ENCODE assay signal across 2 cellular contexts in the genomic region with DNA sequence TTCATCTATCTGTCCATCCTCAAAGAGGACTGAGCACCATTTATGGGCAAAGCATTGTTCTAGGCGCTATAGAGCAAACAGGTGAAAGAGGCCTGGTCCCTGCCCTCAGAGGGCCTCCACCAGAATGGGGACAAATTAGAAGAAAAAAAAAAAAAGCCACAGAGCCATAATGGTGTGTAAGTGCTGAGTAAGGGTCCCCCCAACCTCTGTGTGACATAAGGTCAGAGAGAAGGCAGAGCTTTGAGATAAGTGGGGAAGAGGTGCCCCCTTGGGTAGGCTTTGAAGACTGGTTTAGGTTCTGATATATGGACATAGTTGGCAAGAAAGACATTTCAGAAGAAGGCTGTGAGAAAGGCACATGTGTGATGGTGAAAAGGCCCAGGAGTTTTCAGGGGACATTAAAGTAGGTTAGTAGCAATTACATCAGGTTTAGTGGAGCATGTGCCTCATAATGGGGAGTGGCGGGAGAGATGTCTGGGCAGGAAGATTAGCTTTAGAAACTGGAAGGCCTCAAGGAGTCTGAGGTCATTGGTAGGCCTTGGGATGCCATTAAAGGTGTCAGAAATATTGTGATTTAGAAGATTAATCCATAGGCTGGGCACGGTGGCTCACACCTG.
TF ChIP-seq lines count a peak whose summit lies in the region.

No MANE protein-coding gene starts in this region.

TF ChIP-seq in GM23338, 12 proteins besides CTCF, POLR2A, EP300 and RAD21:
- TF ChIP-seq ZNF331 (CRISPR knock-in tag; IDR thresholded peaks at IDR 0.05; ENCODE audit: low read depth) (no peak), STAT1 (IDR thresholded peaks at IDR 0.05; ENCODE audit: unreplicated experiment) (no peak), CREB1 (CRISPR knock-in tag; IDR thresholded peaks at IDR 0.05; ENCODE audit: low read depth) (no peak), POLR2AphosphoS5 (IDR thresholded peaks at IDR 0.05; ENCODE audit: low read depth) (no peak), NANOG (IDR thresholded peaks at IDR 0.05; ENCODE audit: borderline replicate concordance) (no peak)
- TF ChIP-seq, protein P1, sequence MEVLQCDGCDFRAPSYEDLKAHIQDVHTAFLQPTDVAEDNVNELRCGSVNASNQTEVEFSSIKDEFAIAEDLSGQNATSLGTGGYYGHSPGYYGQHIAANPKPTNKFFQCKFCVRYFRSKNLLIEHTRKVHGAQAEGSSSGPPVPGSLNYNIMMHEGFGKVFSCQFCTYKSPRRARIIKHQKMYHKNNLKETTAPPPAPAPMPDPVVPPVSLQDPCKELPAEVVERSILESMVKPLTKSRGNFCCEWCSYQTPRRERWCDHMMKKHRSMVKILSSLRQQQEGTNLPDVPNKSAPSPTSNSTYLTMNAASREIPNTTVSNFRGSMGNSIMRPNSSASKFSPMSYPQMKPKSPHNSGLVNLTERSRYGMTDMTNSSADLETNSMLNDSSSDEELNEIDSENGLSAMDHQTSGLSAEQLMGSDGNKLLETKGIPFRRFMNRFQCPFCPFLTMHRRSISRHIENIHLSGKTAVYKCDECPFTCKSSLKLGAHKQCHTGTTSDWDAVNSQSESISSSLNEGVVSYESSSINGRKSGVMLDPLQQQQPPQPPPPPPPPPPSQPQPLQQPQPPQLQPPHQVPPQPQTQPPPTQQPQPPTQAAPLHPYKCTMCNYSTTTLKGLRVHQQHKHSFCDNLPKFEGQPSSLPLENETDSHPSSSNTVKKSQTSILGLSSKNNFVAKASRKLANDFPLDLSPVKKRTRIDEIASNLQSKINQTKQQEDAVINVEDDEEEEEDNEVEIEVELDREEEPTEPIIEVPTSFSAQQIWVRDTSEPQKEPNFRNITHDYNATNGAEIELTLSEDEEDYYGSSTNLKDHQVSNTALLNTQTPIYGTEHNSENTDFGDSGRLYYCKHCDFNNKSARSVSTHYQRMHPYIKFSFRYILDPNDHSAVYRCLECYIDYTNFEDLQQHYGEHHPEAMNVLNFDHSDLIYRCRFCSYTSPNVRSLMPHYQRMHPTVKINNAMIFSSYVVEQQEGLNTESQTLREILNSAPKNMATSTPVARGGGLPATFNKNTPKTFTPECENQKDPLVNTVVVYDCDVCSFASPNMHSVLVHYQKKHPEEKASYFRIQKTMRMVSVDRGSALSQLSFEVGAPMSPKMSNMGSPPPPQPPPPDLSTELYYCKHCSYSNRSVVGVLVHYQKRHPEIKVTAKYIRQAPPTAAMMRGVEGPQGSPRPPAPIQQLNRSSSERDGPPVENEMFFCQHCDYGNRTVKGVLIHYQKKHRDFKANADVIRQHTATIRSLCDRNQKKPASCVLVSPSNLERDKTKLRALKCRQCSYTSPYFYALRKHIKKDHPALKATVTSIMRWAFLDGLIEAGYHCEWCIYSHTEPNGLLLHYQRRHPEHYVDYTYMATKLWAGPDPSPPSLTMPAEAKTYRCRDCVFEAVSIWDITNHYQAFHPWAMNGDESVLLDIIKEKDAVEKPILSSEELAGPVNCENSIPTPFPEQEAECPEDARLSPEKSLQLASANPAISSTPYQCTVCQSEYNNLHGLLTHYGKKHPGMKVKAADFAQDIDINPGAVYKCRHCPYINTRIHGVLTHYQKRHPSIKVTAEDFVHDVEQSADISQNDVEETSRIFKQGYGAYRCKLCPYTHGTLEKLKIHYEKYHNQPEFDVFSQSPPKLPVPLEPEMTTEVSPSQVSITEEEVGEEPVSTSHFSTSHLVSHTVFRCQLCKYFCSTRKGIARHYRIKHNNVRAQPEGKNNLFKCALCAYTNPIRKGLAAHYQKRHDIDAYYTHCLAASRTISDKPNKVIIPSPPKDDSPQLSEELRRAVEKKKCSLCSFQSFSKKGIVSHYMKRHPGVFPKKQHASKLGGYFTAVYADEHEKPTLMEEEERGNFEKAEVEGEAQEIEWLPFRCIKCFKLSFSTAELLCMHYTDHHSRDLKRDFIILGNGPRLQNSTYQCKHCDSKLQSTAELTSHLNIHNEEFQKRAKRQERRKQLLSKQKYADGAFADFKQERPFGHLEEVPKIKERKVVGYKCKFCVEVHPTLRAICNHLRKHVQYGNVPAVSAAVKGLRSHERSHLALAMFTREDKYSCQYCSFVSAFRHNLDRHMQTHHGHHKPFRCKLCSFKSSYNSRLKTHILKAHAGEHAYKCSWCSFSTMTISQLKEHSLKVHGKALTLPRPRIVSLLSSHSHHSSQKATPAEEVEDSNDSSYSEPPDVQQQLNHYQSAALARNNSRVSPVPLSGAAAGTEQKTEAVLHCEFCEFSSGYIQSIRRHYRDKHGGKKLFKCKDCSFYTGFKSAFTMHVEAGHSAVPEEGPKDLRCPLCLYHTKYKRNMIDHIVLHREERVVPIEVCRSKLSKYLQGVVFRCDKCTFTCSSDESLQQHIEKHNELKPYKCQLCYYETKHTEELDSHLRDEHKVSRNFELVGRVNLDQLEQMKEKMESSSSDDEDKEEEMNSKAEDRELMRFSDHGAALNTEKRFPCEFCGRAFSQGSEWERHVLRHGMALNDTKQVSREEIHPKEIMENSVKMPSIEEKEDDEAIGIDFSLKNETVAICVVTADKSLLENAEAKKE (CRISPR knock-in tag; IDR thresholded peaks at IDR 0.05), result no peak
- TF ChIP-seq, protein P2, sequence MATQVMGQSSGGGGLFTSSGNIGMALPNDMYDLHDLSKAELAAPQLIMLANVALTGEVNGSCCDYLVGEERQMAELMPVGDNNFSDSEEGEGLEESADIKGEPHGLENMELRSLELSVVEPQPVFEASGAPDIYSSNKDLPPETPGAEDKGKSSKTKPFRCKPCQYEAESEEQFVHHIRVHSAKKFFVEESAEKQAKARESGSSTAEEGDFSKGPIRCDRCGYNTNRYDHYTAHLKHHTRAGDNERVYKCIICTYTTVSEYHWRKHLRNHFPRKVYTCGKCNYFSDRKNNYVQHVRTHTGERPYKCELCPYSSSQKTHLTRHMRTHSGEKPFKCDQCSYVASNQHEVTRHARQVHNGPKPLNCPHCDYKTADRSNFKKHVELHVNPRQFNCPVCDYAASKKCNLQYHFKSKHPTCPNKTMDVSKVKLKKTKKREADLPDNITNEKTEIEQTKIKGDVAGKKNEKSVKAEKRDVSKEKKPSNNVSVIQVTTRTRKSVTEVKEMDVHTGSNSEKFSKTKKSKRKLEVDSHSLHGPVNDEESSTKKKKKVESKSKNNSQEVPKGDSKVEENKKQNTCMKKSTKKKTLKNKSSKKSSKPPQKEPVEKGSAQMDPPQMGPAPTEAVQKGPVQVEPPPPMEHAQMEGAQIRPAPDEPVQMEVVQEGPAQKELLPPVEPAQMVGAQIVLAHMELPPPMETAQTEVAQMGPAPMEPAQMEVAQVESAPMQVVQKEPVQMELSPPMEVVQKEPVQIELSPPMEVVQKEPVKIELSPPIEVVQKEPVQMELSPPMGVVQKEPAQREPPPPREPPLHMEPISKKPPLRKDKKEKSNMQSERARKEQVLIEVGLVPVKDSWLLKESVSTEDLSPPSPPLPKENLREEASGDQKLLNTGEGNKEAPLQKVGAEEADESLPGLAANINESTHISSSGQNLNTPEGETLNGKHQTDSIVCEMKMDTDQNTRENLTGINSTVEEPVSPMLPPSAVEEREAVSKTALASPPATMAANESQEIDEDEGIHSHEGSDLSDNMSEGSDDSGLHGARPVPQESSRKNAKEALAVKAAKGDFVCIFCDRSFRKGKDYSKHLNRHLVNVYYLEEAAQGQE (IDR thresholded peaks at IDR 0.05; ENCODE audit: unreplicated experiment), result no peak
- TF ChIP-seq, protein P3, sequence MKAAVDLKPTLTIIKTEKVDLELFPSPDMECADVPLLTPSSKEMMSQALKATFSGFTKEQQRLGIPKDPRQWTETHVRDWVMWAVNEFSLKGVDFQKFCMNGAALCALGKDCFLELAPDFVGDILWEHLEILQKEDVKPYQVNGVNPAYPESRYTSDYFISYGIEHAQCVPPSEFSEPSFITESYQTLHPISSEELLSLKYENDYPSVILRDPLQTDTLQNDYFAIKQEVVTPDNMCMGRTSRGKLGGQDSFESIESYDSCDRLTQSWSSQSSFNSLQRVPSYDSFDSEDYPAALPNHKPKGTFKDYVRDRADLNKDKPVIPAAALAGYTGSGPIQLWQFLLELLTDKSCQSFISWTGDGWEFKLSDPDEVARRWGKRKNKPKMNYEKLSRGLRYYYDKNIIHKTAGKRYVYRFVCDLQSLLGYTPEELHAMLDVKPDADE (IDR thresholded peaks at IDR 0.05), result no peak

TF ChIP-seq in K562, 482 proteins besides CTCF, POLR2A, EP300 and RAD21 (continues in another document):
- TF ChIP-seq, protein P4, sequence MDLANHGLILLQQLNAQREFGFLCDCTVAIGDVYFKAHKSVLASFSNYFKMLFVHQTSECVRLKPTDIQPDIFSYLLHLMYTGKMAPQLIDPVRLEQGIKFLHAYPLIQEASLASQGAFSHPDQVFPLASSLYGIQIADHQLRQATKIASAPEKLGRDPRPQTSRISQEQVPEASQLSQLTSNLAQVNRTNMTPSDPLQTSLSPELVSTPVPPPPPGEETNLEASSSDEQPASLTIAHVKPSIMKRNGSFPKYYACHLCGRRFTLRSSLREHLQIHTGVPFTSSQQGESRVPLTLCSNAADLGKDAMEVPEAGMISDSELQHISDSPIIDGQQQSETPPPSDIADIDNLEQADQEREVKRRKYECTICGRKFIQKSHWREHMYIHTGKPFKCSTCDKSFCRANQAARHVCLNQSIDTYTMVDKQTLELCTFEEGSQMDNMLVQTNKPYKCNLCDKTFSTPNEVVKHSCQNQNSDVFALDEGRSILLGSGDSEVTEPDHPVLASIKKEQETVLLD (IDR thresholded peaks at IDR 0.05), result no peak
- no peak for TF ChIP-seq NCOA1 (IDR thresholded peaks at IDR 0.05; ENCODE audit: low read depth)
- TF ChIP-seq, protein P5, sequence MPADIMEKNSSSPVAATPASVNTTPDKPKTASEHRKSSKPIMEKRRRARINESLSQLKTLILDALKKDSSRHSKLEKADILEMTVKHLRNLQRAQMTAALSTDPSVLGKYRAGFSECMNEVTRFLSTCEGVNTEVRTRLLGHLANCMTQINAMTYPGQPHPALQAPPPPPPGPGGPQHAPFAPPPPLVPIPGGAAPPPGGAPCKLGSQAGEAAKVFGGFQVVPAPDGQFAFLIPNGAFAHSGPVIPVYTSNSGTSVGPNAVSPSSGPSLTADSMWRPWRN (IDR thresholded peaks at IDR 0.05; ENCODE audit: low read depth), result no peak
- no peak for TF ChIP-seq SMARCE1 (IDR thresholded peaks at IDR 0.05)
- TF ChIP-seq, protein P6, sequence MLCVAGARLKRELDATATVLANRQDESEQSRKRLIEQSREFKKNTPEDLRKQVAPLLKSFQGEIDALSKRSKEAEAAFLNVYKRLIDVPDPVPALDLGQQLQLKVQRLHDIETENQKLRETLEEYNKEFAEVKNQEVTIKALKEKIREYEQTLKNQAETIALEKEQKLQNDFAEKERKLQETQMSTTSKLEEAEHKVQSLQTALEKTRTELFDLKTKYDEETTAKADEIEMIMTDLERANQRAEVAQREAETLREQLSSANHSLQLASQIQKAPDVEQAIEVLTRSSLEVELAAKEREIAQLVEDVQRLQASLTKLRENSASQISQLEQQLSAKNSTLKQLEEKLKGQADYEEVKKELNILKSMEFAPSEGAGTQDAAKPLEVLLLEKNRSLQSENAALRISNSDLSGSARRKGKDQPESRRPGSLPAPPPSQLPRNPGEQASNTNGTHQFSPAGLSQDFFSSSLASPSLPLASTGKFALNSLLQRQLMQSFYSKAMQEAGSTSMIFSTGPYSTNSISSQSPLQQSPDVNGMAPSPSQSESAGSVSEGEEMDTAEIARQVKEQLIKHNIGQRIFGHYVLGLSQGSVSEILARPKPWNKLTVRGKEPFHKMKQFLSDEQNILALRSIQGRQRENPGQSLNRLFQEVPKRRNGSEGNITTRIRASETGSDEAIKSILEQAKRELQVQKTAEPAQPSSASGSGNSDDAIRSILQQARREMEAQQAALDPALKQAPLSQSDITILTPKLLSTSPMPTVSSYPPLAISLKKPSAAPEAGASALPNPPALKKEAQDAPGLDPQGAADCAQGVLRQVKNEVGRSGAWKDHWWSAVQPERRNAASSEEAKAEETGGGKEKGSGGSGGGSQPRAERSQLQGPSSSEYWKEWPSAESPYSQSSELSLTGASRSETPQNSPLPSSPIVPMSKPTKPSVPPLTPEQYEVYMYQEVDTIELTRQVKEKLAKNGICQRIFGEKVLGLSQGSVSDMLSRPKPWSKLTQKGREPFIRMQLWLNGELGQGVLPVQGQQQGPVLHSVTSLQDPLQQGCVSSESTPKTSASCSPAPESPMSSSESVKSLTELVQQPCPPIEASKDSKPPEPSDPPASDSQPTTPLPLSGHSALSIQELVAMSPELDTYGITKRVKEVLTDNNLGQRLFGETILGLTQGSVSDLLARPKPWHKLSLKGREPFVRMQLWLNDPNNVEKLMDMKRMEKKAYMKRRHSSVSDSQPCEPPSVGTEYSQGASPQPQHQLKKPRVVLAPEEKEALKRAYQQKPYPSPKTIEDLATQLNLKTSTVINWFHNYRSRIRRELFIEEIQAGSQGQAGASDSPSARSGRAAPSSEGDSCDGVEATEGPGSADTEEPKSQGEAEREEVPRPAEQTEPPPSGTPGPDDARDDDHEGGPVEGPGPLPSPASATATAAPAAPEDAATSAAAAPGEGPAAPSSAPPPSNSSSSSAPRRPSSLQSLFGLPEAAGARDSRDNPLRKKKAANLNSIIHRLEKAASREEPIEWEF (CRISPR knock-in tag; IDR thresholded peaks at IDR 0.05), result no peak
- TF ChIP-seq ZNF707 (CRISPR knock-in tag; conservative IDR thresholded peaks at IDR 0.05), result no peak
- TF ChIP-seq, protein P7, sequence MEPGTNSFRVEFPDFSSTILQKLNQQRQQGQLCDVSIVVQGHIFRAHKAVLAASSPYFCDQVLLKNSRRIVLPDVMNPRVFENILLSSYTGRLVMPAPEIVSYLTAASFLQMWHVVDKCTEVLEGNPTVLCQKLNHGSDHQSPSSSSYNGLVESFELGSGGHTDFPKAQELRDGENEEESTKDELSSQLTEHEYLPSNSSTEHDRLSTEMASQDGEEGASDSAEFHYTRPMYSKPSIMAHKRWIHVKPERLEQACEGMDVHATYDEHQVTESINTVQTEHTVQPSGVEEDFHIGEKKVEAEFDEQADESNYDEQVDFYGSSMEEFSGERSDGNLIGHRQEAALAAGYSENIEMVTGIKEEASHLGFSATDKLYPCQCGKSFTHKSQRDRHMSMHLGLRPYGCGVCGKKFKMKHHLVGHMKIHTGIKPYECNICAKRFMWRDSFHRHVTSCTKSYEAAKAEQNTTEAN (CRISPR knock-in tag; IDR thresholded peaks at IDR 0.05), result no peak
- TF ChIP-seq ZNF778 (CRISPR knock-in tag; IDR thresholded peaks at IDR 0.05), result no peak
- no peak for TF ChIP-seq HIVEP1 (CRISPR knock-in tag; IDR thresholded peaks at IDR 0.05)
- TF ChIP-seq ZNF174 (CRISPR knock-in tag; IDR thresholded peaks at IDR 0.05), result no peak
- TF ChIP-seq, protein P8, sequence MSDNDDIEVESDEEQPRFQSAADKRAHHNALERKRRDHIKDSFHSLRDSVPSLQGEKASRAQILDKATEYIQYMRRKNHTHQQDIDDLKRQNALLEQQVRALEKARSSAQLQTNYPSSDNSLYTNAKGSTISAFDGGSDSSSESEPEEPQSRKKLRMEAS (CRISPR knock-in tag; IDR thresholded peaks at IDR 0.05), result no peak
- no peak for TF ChIP-seq HEY1 (CRISPR knock-in tag; IDR thresholded peaks at IDR 0.05; ENCODE audit: borderline replicate concordance)
- TF ChIP-seq, protein P9, sequence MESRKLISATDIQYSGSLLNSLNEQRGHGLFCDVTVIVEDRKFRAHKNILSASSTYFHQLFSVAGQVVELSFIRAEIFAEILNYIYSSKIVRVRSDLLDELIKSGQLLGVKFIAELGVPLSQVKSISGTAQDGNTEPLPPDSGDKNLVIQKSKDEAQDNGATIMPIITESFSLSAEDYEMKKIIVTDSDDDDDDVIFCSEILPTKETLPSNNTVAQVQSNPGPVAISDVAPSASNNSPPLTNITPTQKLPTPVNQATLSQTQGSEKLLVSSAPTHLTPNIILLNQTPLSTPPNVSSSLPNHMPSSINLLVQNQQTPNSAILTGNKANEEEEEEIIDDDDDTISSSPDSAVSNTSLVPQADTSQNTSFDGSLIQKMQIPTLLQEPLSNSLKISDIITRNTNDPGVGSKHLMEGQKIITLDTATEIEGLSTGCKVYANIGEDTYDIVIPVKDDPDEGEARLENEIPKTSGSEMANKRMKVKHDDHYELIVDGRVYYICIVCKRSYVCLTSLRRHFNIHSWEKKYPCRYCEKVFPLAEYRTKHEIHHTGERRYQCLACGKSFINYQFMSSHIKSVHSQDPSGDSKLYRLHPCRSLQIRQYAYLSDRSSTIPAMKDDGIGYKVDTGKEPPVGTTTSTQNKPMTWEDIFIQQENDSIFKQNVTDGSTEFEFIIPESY (CRISPR knock-in tag; IDR thresholded peaks at IDR 0.05), result peak; percentile 72
- 0 out of 2 replicates have a peak, but pooled peaks have one; percentile 41 for TF ChIP-seq MYC (IDR thresholded peaks at IDR 0.05; ENCODE audit: low read depth, low read length)
- no peak for TF ChIP-seq MYC (CRISPR knock-in tag; IDR thresholded peaks at IDR 0.05; ENCODE audit: borderline replicate concordance, low read depth)
- TF ChIP-seq CBFA2T3 (IDR thresholded peaks at IDR 0.05), result peak; percentile 38
- no peak for TF ChIP-seq NRF1 (conservative IDR thresholded peaks at IDR 0.05 in 1 of 2, IDR thresholded peaks at IDR 0.05 in 1 of 2)
